In genomic region chr19:10271543-10272086, GRCh38 we compare ENCODE assay signal across 9 cellular contexts. TPM values are rescaled to one million over a fixed set of nuclear protein-coding genes. Genes with fewer than 3 reads are reported as not detected.
DNase-seq lines count a peak whose midpoint lies in the region; ATAC-seq, FAIRE-seq and TF ChIP-seq lines count a peak whose summit lies in the region.
"Had no signal": no experiment of that assay in that cellular context is flagged by ENCODE, and none has a peak within 500 bp of the region (broad histone marks: within the 10 kb centered on the region; RNA-seq: fewer than 3 reads in every experiment).

No MANE protein-coding gene starts in this region.

- H3K23me2 ChIP-seq in H1 (ENCODE audit: low read depth, low read length), result peaks cover 11% of the 10 kb centered on the region; the same call in 1 of the 2 replicates

- H3K27me3 ChIP-seq in H1 (replicated peaks in 1 of 4; ENCODE audit: control insufficient read depth in 3 of 4, extremely low read depth in 1 of 4, insufficient read depth in 3 of 4, low read length in 3 of 4) (peaks cover 9 to 25% (median 23%) of the 10 kb centered on the region in 4 experiments), trophoblast cell (ENCODE audit: insufficient read depth, low read length) (no peaks in the 10 kb centered on the region)

- TF ChIP-seq CTCF in H1 (IDR thresholded peaks at IDR 0.05; ENCODE audit: control extremely low read depth in 1 of 3, insufficient read depth in 1 of 3, low read depth in 1 of 3, low read length in 3 of 3), result no peak

- POLR2A ChIA-PET in H1 (lab: Charles Lee; ENCODE audit: partially characterized antibody), result interaction anchor here (0.6 to 3.3 kb wide), 22 partner anchors 9 to 153 kb away, joined by 3 to 28 read pairs (median 6); partner anchors contain the start of genes DNMT1, ICAM4, ICAM5 and RAVER1

- no peaks in the 10 kb centered on the region for H3K79me2 ChIP-seq in H1 (ENCODE audit: control insufficient read depth in 1 of 2, insufficient read depth in 2 of 2, low read length in 2 of 2)
- no peaks in the 10 kb centered on the region for H3K79me2 ChIP-seq in trophoblast cell (ENCODE audit: control insufficient read depth, insufficient read depth, low read length, poor library complexity)

- no peak overlapping the region for H4K5ac ChIP-seq in H1 (ENCODE audit: insufficient read length, low read depth, low read length)

- H3K18ac ChIP-seq in H1 (ENCODE audit: extremely low read depth, low read length) (no peak overlapping the region), trophoblast cell (ENCODE audit: low read length) (no peak overlapping the region)

- no peak for TF ChIP-seq POLR2A in H1 (IDR thresholded peaks at IDR 0.05; ENCODE audit: control extremely low read depth in 1 of 2, low read depth in 2 of 2, low read length in 2 of 2)

- H3K56ac ChIP-seq in H1 (replicated peaks; ENCODE audit: insufficient read length, low read depth, low read length), result no peak overlapping the region

- H3K23ac ChIP-seq in H1 (ENCODE audit: insufficient read length) (no peak overlapping the region), trophoblast cell (ENCODE audit: low read length) (no peak overlapping the region)

- no peak overlapping the region for H2BK15ac ChIP-seq in H1 (ENCODE audit: low read length)

- H4K20me1 ChIP-seq in H1 (replicated peaks in 1 of 2; ENCODE audit: control insufficient read depth in 1 of 2, insufficient read depth in 2 of 2, low read length in 2 of 2), result no peaks in the 10 kb centered on the region

- TF ChIP-seq RAD21 in H1 (IDR thresholded peaks at IDR 0.05 in 1 of 2, conservative IDR thresholded peaks at IDR 0.05 in 1 of 2; ENCODE audit: low read depth in 2 of 2, low read length in 2 of 2), result no peak

- no peak overlapping the region for H4K12ac ChIP-seq in trophoblast cell (ENCODE audit: low read depth, low read length)

- H3K9ac ChIP-seq in H1 (replicated peaks in 1 of 4; ENCODE audit: extremely low read depth in 1 of 4, low read depth in 3 of 4, low read length in 3 of 4) (no peak overlapping the region), trophoblast cell (ENCODE audit: low read length) (no peak overlapping the region)

- H2AK5ac ChIP-seq in H1 (ENCODE audit: low read depth, low read length) (no peak overlapping the region), trophoblast cell (ENCODE audit: low read length) (no peak overlapping the region)

- H3K14ac ChIP-seq in H1 (ENCODE audit: insufficient read length), result no peak overlapping the region
- H3K14ac ChIP-seq in trophoblast cell (ENCODE audit: low read length), result no peak overlapping the region

- H3K4me2 ChIP-seq in H1 (ENCODE audit: insufficient read depth in 1 of 2, low read depth in 2 of 2, low read length in 2 of 2) (peak overlapping the region; percentile 70 to 75), trophoblast cell (ENCODE audit: low read length) (no peak overlapping the region)

- H3K4ac ChIP-seq in H1 (replicated peaks; ENCODE audit: insufficient read length, low read depth, low read length) (no peak overlapping the region), trophoblast cell (ENCODE audit: low read depth, low read length) (no peak overlapping the region)

- H2BK12ac ChIP-seq in H1 (ENCODE audit: low read depth, low read length), result no peak overlapping the region; the same call in 1 of the 2 replicates
- H2BK12ac ChIP-seq in trophoblast cell (ENCODE audit: low read length), result no peak overlapping the region

- H3K36me3 ChIP-seq in H1 (ENCODE audit: control insufficient read depth in 2 of 4, insufficient read depth in 4 of 4, low read length in 3 of 4), result no peaks in the 10 kb centered on the region
- H3K36me3 ChIP-seq in trophoblast cell (ENCODE audit: control insufficient read depth in 1 of 2, insufficient read depth in 2 of 2, low read length in 2 of 2), result no peaks in the 10 kb centered on the region

- H3K79me1 ChIP-seq in H1 (ENCODE audit: low read depth, low read length) (no peaks in the 10 kb centered on the region), trophoblast cell (ENCODE audit: low read length) (peaks cover 2% of the 10 kb centered on the region)

- H4K91ac ChIP-seq in H1 (replicated peaks; ENCODE audit: insufficient read length, low read length) (peak overlapping the region; percentile 34), trophoblast cell (ENCODE audit: low read depth, low read length) (no peak overlapping the region)

- ATAC-seq in GM21526 (IDR thresholded peaks at IDR 0.05; ENCODE audit: low FRiP score, unreplicated experiment), result peak; percentile 13

- peaks cover 0 to 8% (median 5%) of the 10 kb centered on the region in 4 experiments; a peak in 5 of 7 replicates for H3K4me1 ChIP-seq in H1 (replicated peaks in 1 of 4; ENCODE audit: control insufficient read depth in 3 of 4, insufficient read depth in 4 of 4, low read length in 3 of 4)
- peaks cover 13 to 14% of the 10 kb centered on the region in 2 experiments for H3K4me1 ChIP-seq in trophoblast cell (ENCODE audit: control insufficient read depth in 1 of 2, insufficient read depth in 2 of 2, low read length in 2 of 2)

- CTCF ChIA-PET in H1 (lab: Charles Lee; ENCODE audit: partially characterized antibody), result interaction anchor here (0.7 to 9.4 kb wide), 26 partner anchors 12 to 164 kb away, joined by 3 to 122 read pairs (median 4); partner anchors contain the start of genes ICAM4, ICAM5 and TYK2

- no peak overlapping the region for H2BK20ac ChIP-seq in H1 (ENCODE audit: low read length)

- no peak overlapping the region for H3K27ac ChIP-seq in H1 (ENCODE audit: low read depth, low read length)
- no peak overlapping the region for H3K27ac ChIP-seq in trophoblast cell (ENCODE audit: low read depth, low read length)

- 79% methylated on average over 5 of the region's 12 CpGs; no CpG with 5 or more reads in 1 of the 2 experiments for WGBS in H1 (ENCODE audit: extremely low coverage in 1 of 2, insufficient coverage in 1 of 2, insufficient read length in 1 of 2, insufficient replicate concordance in 2 of 2, low coverage in 1 of 2, low lambda C conversion rate in 2 of 2, missing lambda C conversion rate in 1 of 2), 2 experiments
- no CpG with 5 or more reads among the region's 12 CpGs for WGBS in trophoblast cell (ENCODE audit: extremely low coverage, insufficient coverage, insufficient read length)

- no peak overlapping the region for H2BK5ac ChIP-seq in H1 (ENCODE audit: low read depth, low read length)
- H2BK5ac ChIP-seq in trophoblast cell (ENCODE audit: low read depth, low read length, poor library complexity), result no peak overlapping the region

- no peak for FAIRE-seq in H1 (lab: Jason Lieb, UNC)

- H4K8ac ChIP-seq in H1 (ENCODE audit: extremely low read depth, insufficient read depth, low read length) (no peak overlapping the region; the same call in 1 of the 2 replicates), trophoblast cell (ENCODE audit: low read depth, low read length) (no peak overlapping the region)

- no peak for TF ChIP-seq EP300 in H1 (IDR thresholded peaks at IDR 0.05; ENCODE audit: borderline replicate concordance in 1 of 2, low read depth in 2 of 2, low read length in 2 of 2)

- H2AFZ ChIP-seq in H1 (ENCODE audit: low read length) (no peak overlapping the region), trophoblast cell (ENCODE audit: insufficient read depth, low read length, poor library complexity) (no peak overlapping the region)

- DNase-seq in Daoy (ENCODE audit: low read depth) (peak; percentile 71), RKO (ENCODE audit: low spot score) (peak; percentile 40), H1 (ENCODE audit: low read depth in 1 of 2, low spot score in 2 of 2) (no peak), trophoblast cell (peak; percentile 31 to 33), NCI-H2081 (lab: John Stamatoyannopoulos, UW) (no peak), NCI-H1105 (lab: John Stamatoyannopoulos, UW) (no peak)
- no peak for DNase-seq in central memory CD4-positive, alpha-beta T cell

- H3K9me3 ChIP-seq in H1 (ENCODE audit: insufficient read depth in 2 of 2, low read depth in 1 of 2, low read length in 1 of 2), result no peaks in the 10 kb centered on the region
- H3K9me3 ChIP-seq in trophoblast cell (ENCODE audit: insufficient read depth, low read depth, low read length), result no peaks in the 10 kb centered on the region

- H3K4me3 ChIP-seq in H1 (ENCODE audit: extremely low read depth in 1 of 4, insufficient read depth in 2 of 4, low read depth in 3 of 4, low read length in 4 of 4) (peak overlapping the region in 2 of 4 experiments; percentile 30 to 59; a peak in 4 of 8 replicates), trophoblast cell (ENCODE audit: low read depth, low read length) (no peak overlapping the region)

- no peak overlapping the region for H2BK120ac ChIP-seq in H1 (replicated peaks; ENCODE audit: low read depth, low read length)
- no peak overlapping the region for H2BK120ac ChIP-seq in trophoblast cell (ENCODE audit: insufficient read depth, low read length, poor library complexity)

RNA-seq across cellular contexts. Expression of gene ICAM1, which starts 0.7 kb away (rescaled TPM):
- total RNA-seq in Daoy (2014; rRNA removed; shearing (Covaris generic)), result 85.8 and 86.7 TPM in 2 replicates
- 3.8 and 4.0 TPM in 2 replicates for total RNA-seq in H1 (2021; fragmentation: NEBNext Ultra II Directional; extraction: Animal tissue kit (Norgen Biotek cat#: 25700))
- 5.2 and 9.4 TPM in 2 replicates for polyA plus RNA-seq in H1 (2011; rRNA removed)
- 4.1 TPM for polyA plus RNA-seq in H1 (2011; cell fraction: cytosol; rRNA removed)
- 5.3 TPM for polyA plus RNA-seq in H1 (2011; cell fraction: nucleus; rRNA removed)
- polyA plus RNA-seq in H1 (2012, experiment 1 of 2), result 4.7 to 8.7 TPM (median 6.5 TPM) in 4 replicates
- 4.1 TPM for polyA plus RNA-seq in H1 (2012, experiment 2 of 2)
- 12.4 TPM for polyA plus RNA-seq in H1 (2013, experiment 1 of 2)
- polyA plus RNA-seq in H1 (2013, experiment 2 of 2), result 10.8 TPM
- 5.7 and 9.7 TPM in 2 replicates for polyA minus RNA-seq in H1 (2011; rRNA and poly(A)+ RNA removed)
- 8.4 TPM for polyA minus RNA-seq in H1 (2011; cell fraction: cytosol; rRNA and poly(A)+ RNA removed)
- polyA minus RNA-seq in H1 (2011; cell fraction: nucleus; rRNA and poly(A)+ RNA removed), result 3.0 TPM
- 1.5 and 1.7 TPM in 2 replicates for polyA plus RNA-seq in trophoblast cell (2013)

RNA-seq across cellular contexts. Expression of gene ICAM4, which starts 15.1 kb away (rescaled TPM):
- 0.63 TPM in 1 of 2 replicates, not detected in the other for total RNA-seq in Daoy (2014; rRNA removed; shearing (Covaris generic))
- 1.3 and 1.5 TPM in 2 replicates for total RNA-seq in H1 (2021; fragmentation: NEBNext Ultra II Directional; extraction: Animal tissue kit (Norgen Biotek cat#: 25700))
- 4.1 and 6.3 TPM in 2 replicates for polyA plus RNA-seq in H1 (2011; rRNA removed)
- polyA plus RNA-seq in H1 (2011; cell fraction: cytosol; rRNA removed), result 4.3 TPM
- polyA plus RNA-seq in H1 (2011; cell fraction: nucleus; rRNA removed), result 2.4 TPM
- 0.83 to 2.2 TPM (median 2.0 TPM) in 4 replicates for polyA plus RNA-seq in H1 (2012, experiment 1 of 2)
- polyA plus RNA-seq in H1 (2012, experiment 2 of 2), result 2.3 TPM
- 2.6 TPM for polyA plus RNA-seq in H1 (2013, experiment 1 of 2)
- 3.6 TPM for polyA plus RNA-seq in H1 (2013, experiment 2 of 2)
- 0.54 and 0.56 TPM in 2 replicates for polyA minus RNA-seq in H1 (2011; rRNA and poly(A)+ RNA removed)
- 2.9 TPM for polyA minus RNA-seq in H1 (2011; cell fraction: cytosol; rRNA and poly(A)+ RNA removed)
- polyA minus RNA-seq in H1 (2011; cell fraction: nucleus; rRNA and poly(A)+ RNA removed), result 1.4 TPM
- polyA plus RNA-seq in trophoblast cell (2013), result 0.03 and 0.07 TPM in 2 replicates
- total RNA-seq: lung microvascular endothelial cell had no signal

RNA-seq across cellular contexts. Expression of gene ICAM5, which starts 18.1 kb away (rescaled TPM):
- total RNA-seq in Daoy (2014; rRNA removed; shearing (Covaris generic)), result 0.54 and 2.2 TPM in 2 replicates
- 1.9 and 4.8 TPM in 2 replicates for total RNA-seq in H1 (2021; fragmentation: NEBNext Ultra II Directional; extraction: Animal tissue kit (Norgen Biotek cat#: 25700))
- 3.9 and 9.0 TPM in 2 replicates for polyA plus RNA-seq in H1 (2011; rRNA removed)
- 5.9 TPM for polyA plus RNA-seq in H1 (2011; cell fraction: cytosol; rRNA removed)
- polyA plus RNA-seq in H1 (2011; cell fraction: nucleus; rRNA removed), result 58.0 TPM
- polyA plus RNA-seq in H1 (2012, experiment 1 of 2), result 1.2 to 5.4 TPM (median 4.4 TPM) in 4 replicates
- 1.0 TPM for polyA plus RNA-seq in H1 (2012, experiment 2 of 2)
- 2.9 TPM for polyA plus RNA-seq in H1 (2013, experiment 1 of 2)
- 1.9 TPM for polyA plus RNA-seq in H1 (2013, experiment 2 of 2)
- 0.32 and 0.79 TPM in 2 replicates for polyA minus RNA-seq in H1 (2011; rRNA and poly(A)+ RNA removed)
- polyA minus RNA-seq in H1 (2011; cell fraction: cytosol; rRNA and poly(A)+ RNA removed), result 1.4 TPM
- 7.0 TPM for polyA minus RNA-seq in H1 (2011; cell fraction: nucleus; rRNA and poly(A)+ RNA removed)
- polyA plus RNA-seq in trophoblast cell (2013), result 0.15 and 0.17 TPM in 2 replicates

RNA-seq across cellular contexts. Expression of gene MRPL4, which starts 19.6 kb away (rescaled TPM):
- 107 and 125 TPM in 2 replicates for total RNA-seq in Daoy (2014; rRNA removed; shearing (Covaris generic))
- total RNA-seq in H1 (2021; fragmentation: NEBNext Ultra II Directional; extraction: Animal tissue kit (Norgen Biotek cat#: 25700)), result 82.3 and 90.7 TPM in 2 replicates
- 187 and 282 TPM in 2 replicates for polyA plus RNA-seq in H1 (2011; rRNA removed)
- polyA plus RNA-seq in H1 (2011; cell fraction: cytosol; rRNA removed), result 114 TPM
- polyA plus RNA-seq in H1 (2011; cell fraction: nucleus; rRNA removed), result 147 TPM
- polyA plus RNA-seq in H1 (2012, experiment 1 of 2), result 52.4 to 94.1 TPM (median 90.4 TPM) in 4 replicates
- 93.0 TPM for polyA plus RNA-seq in H1 (2012, experiment 2 of 2)
- 71.0 TPM for polyA plus RNA-seq in H1 (2013, experiment 1 of 2)
- polyA plus RNA-seq in H1 (2013, experiment 2 of 2), result 66.3 TPM
- polyA minus RNA-seq in H1 (2011; rRNA and poly(A)+ RNA removed), result 18.3 and 19.8 TPM in 2 replicates
- 38.4 TPM for polyA minus RNA-seq in H1 (2011; cell fraction: cytosol; rRNA and poly(A)+ RNA removed)
- 34.5 TPM for polyA minus RNA-seq in H1 (2011; cell fraction: nucleus; rRNA and poly(A)+ RNA removed)
- 36.6 and 36.8 TPM in 2 replicates for polyA plus RNA-seq in trophoblast cell (2013)

RNA-seq across cellular contexts. Expression of gene ZGLP1, which starts 38.0 kb away (rescaled TPM):
- 0.39 and 2.2 TPM in 2 replicates for total RNA-seq in Daoy (2014; rRNA removed; shearing (Covaris generic))
- total RNA-seq in H1 (2021; fragmentation: NEBNext Ultra II Directional; extraction: Animal tissue kit (Norgen Biotek cat#: 25700)), result 4.6 and 5.1 TPM in 2 replicates
- 4.2 and 8.2 TPM in 2 replicates for polyA plus RNA-seq in H1 (2011; rRNA removed)
- 7.6 TPM for polyA plus RNA-seq in H1 (2011; cell fraction: cytosol; rRNA removed)
- polyA plus RNA-seq in H1 (2011; cell fraction: nucleus; rRNA removed), result 24.9 TPM
- 3.5 to 9.1 TPM (median 7.4 TPM) in 4 replicates for polyA plus RNA-seq in H1 (2012, experiment 1 of 2)
- 4.4 TPM for polyA plus RNA-seq in H1 (2012, experiment 2 of 2)
- 5.0 TPM for polyA plus RNA-seq in H1 (2013, experiment 1 of 2)
- 4.1 TPM for polyA plus RNA-seq in H1 (2013, experiment 2 of 2)
- polyA minus RNA-seq in H1 (2011; rRNA and poly(A)+ RNA removed), result 0.34 and 0.82 TPM in 2 replicates
- polyA minus RNA-seq in H1 (2011; cell fraction: cytosol; rRNA and poly(A)+ RNA removed), result 1.0 TPM
- polyA minus RNA-seq in H1 (2011; cell fraction: nucleus; rRNA and poly(A)+ RNA removed), result 2.2 TPM
- 1.8 and 1.9 TPM in 2 replicates for polyA plus RNA-seq in trophoblast cell (2013)

Comparison
In these comparisons a context has a peak if more than half of its experiments do, and no peak if none do; other contexts are left out.
1. DNase-seq: peak in Daoy (single experiment), RKO (single experiment) and trophoblast cell (2 of 2); none in H1 (0 of 2), NCI-H2081 (0 of 2), NCI-H1105 (single experiment) and central memory CD4-positive, alpha-beta T cell (single experiment).
2. RNA of gene ICAM1, which starts 0.7 kb away (total RNA-seq): 85.8 to 86.7 TPM in Daoy; 3.8 to 4.0 TPM in H1; every median in the first group is over 10 times any median in the second.